In genomic region chr22:37985050-37985585, GRCh38 we compare ENCODE assay signal across 1 cellular context.
TF ChIP-seq lines count a peak whose summit lies in the region.

No MANE protein-coding gene starts in this region.

TF ChIP-seq in H1, 55 proteins besides CTCF, POLR2A, EP300 and RAD21:
- TF ChIP-seq HDAC2 (IDR thresholded peaks at IDR 0.05; ENCODE audit: borderline replicate concordance in 1 of 2, low read depth in 2 of 2, low read length in 2 of 2) (no peak), ATF3 (IDR thresholded peaks at IDR 0.05; ENCODE audit: insufficient read depth, low read depth, low read length) (no peak), PHF8 (conservative IDR thresholded peaks at IDR 0.05; ENCODE audit: low read depth, low read length) (no peak), BCL11A (IDR thresholded peaks at IDR 0.05; ENCODE audit: low read depth in 2 of 2, low read length in 2 of 2) (no peak), ASH2L (IDR thresholded peaks at IDR 0.05; ENCODE audit: low read length) (no peak), RFX5 (IDR thresholded peaks at IDR 0.05; ENCODE audit: borderline replicate concordance, low read depth, low read length) (no peak), GABPA (IDR thresholded peaks at IDR 0.05; ENCODE audit: borderline replicate concordance, insufficient read depth, low read length) (no peak), TAF7 (optimal IDR thresholded peaks at IDR 0.05; ENCODE audit: borderline replicate concordance, low read depth, low read length) (no peak), KDM4A (IDR thresholded peaks at IDR 0.05; ENCODE audit: low read depth, low read length, severe bottlenecking) (no peak), NANOG (IDR thresholded peaks at IDR 0.05; ENCODE audit: insufficient read depth, low read depth, low read length, poor library complexity, severe bottlenecking) (no peak), KDM5A (IDR thresholded peaks at IDR 0.05; ENCODE audit: low read length) (no peak), SIN3A (conservative IDR thresholded peaks at IDR 0.05 in 1 of 2, IDR thresholded peaks at IDR 0.05 in 1 of 2; ENCODE audit: low read depth in 1 of 2, low read length in 2 of 2) (no peak)
